ENCODE assay signal across 25 cellular contexts in the genomic region with DNA sequence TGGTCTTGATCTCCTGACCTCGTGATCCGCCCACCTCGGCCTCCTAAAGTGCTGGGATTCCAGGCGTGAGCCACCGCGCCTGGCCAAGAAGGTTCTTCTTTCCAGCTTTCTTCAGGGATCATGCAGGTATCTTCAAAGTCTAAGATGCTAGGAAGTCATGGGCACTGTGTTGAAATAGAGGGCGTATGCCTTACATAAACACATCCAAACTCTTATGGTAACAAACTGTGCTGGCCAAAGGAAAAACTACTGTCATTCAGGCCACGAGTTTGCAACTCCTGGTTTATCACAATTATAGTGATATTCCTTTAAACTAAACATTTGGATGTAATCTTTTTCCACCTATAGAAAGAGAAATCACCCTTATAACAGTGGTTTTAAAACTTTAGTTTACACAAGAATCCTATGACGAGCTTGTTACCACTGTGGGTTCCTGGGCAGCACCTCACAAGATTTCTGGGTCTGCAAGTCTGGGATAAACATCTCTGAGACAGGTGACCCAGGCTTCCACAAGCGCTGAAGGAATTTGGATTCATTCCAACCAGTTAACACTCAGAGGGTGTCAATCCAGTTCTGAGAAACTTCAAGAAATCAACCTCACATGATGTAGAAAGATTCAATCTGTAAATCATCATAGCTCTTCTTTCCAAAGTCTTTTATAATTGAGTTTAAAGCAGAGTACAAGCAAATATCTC.
"Had no signal": no experiment of that assay in that cellular context is flagged by ENCODE, and none has a peak within 500 bp of the region (broad histone marks: within the 10 kb centered on the region; RNA-seq: fewer than 3 reads in every experiment).

No MANE protein-coding gene starts in this region.

- H3K36me3 ChIP-seq: colonic mucosa, gastroesophageal sphincter, WERI-Rb-1 had no signal

- H3K9me3 ChIP-seq: colonic mucosa, gastroesophageal sphincter had no signal

- DNase-seq: activated B cell treated with CpG ODN at 0.5 μM for 24 hours; activated CD4-positive, alpha-beta T cell treated with anti-CD3 and anti-CD28 coated beads for 48 hours; activated CD4-positive, alpha-beta T cell treated with anti-CD3 and anti-CD28 coated beads, Interleukin-2, amount 50 U/mL, for 1 hour; activated CD4-positive, alpha-beta T cell treated with anti-CD3 and anti-CD28 coated beads, Interleukin-2, amount 50 U/mL, for 48 hours; activated CD8-positive, alpha-beta memory T cell treated with anti-CD3 and anti-CD28 coated beads for 24 hours; activated CD8-positive, alpha-beta T cell treated with anti-CD3 and anti-CD28 coated beads for 36 hours; activated effector memory CD4-positive, alpha-beta T cell treated with Interleukin-2 at 50 U/mL for 16 hours; activated gamma-delta T cell treated with Interleukin-2 at 50 U/mL for 16 hours; activated naive CD4-positive, alpha-beta T cell treated with anti-CD3 and anti-CD28 coated beads, Interleukin-2, amount 50 U/mL, for 16 hours; activated naive CD4-positive, alpha-beta T cell treated with Interleukin-2 at 50 U/mL for 16 hours; activated T-cell treated with anti-CD3 and anti-CD28 coated beads, Interleukin-2, amount 50 U/mL, for 4 hours; amniotic stem cell; anterior cingulate cortex; caudate nucleus; colonic mucosa; effector CD8-positive, alpha-beta T cell; foreskin keratinocyte; T-helper 1 cell; T-helper 17 cell; T1000; WERI-Rb-1 had no signal

- H3K27ac ChIP-seq: colonic mucosa, foreskin keratinocyte, gastroesophageal sphincter, WERI-Rb-1 had no signal

- ATAC-seq: activated CD4-positive, CD25-positive, alpha-beta regulatory T cell treated with anti-CD3 and anti-CD28 coated beads, Interleukin-2, amount 50 U/mL, for 24 hours; activated CD8-positive, alpha-beta T cell treated with anti-CD3 and anti-CD28 coated beads for 36 hours; activated T-cell treated with anti-CD3 and anti-CD28 coated beads, Interleukin-2, amount 50 U/mL, for 4 hours; activated T-helper 17 cell treated with anti-CD3 and anti-CD28 coated beads, Interleukin-2, amount 50 U/mL, for 72 hours; esophagus mucosa; foreskin keratinocyte; gastroesophageal sphincter; T-helper 17 cell had no signal

- H3K27me3 ChIP-seq: colonic mucosa, foreskin keratinocyte, gastroesophageal sphincter had no signal

- H3K4me3 ChIP-seq: colonic mucosa, gastroesophageal sphincter had no signal

- H3K4me1 ChIP-seq: colonic mucosa, foreskin keratinocyte, gastroesophageal sphincter had no signal
